ENCODE assay signal across 21 cellular contexts in genomic region chr5:3365501-3366215, GRCh38.
"Had no signal": no experiment of that assay in that cellular context is flagged by ENCODE, and none has a peak within 500 bp of the region (broad histone marks: within the 10 kb centered on the region; RNA-seq: fewer than 3 reads in every experiment).

No MANE protein-coding gene starts in this region.

- H3K4me3 Mint-ChIP-seq: dendritic cell treated with granulocyte-macrophage colony-stimulating factor and Interleukin-4, amounts not matched to agents 40 ng/mL and 50 ng/mL, for 4 days; immature natural killer cell; memory B cell; nephron had no signal

- H3K9me3 ChIP-seq: lower lobe of right lung, psoas muscle, sigmoid colon, thyroid gland, upper lobe of left lung had no signal

- ATAC-seq: foreskin keratinocyte, left cardiac atrium, psoas muscle had no signal

- H3K4me1 ChIP-seq: foreskin keratinocyte, left ventricle myocardium inferior, lower lobe of right lung, parathyroid adenoma, psoas muscle, sigmoid colon, thyroid gland, upper lobe of left lung had no signal

- H3K27ac ChIP-seq: foreskin keratinocyte, left ventricle myocardium inferior, lower lobe of right lung, parathyroid adenoma, psoas muscle, sigmoid colon, skin epidermis, thyroid gland, upper lobe of left lung had no signal

- H3K27me3 Mint-ChIP-seq: dendritic cell treated with granulocyte-macrophage colony-stimulating factor and Interleukin-4, amounts not matched to agents 40 ng/mL and 50 ng/mL, for 4 days; memory B cell had no signal

- H3K4me3 ChIP-seq: left ventricle myocardium inferior, lower lobe of right lung, psoas muscle, sigmoid colon, skin epidermis, thyroid gland, upper lobe of left lung had no signal

- H3K27me3 ChIP-seq: foreskin keratinocyte, sigmoid colon, thyroid gland, upper lobe of left lung had no signal

- DNase-seq: erythroblast; foreskin keratinocyte; immature natural killer cell; kidney; left cardiac atrium; left ventricle myocardium inferior; lower lobe of right lung; midbrain; occipital lobe; psoas muscle; retina; sigmoid colon; stimulated activated CD4-positive, alpha-beta T cell treated with anti-CD3 and anti-CD28 coated beads, Interleukin-12 subunit alpha, Interleukin-12 subunit beta, amount 100 ng/mL, for 4 hours; stimulated activated naive CD4-positive, alpha-beta T cell treated with Interleukin-2 at 50 U/mL for 16 hours; thyroid gland; upper lobe of left lung had no signal

- H3K27ac Mint-ChIP-seq: dendritic cell treated with granulocyte-macrophage colony-stimulating factor and Interleukin-4, amounts not matched to agents 40 ng/mL and 50 ng/mL, for 4 days; immature natural killer cell; memory B cell; nephron had no signal

- H3K36me3 ChIP-seq: left ventricle myocardium inferior, lower lobe of right lung, sigmoid colon, thyroid gland, upper lobe of left lung had no signal

- H3K4me1 Mint-ChIP-seq: immature natural killer cell, memory B cell, nephron had no signal

- H3K36me3 Mint-ChIP-seq: memory B cell had no signal
